8 cellular contexts compared by ENCODE assay signal in genomic region chr4:7042697-7043464, GRCh38. TPM values are rescaled to one million over a fixed set of nuclear protein-coding genes. Genes with fewer than 3 reads are reported as not detected.
DNase-seq lines count a peak whose midpoint lies in the region; ATAC-seq lines count a peak whose summit lies in the region.

TSS of gene TADA2B (plus strand) at chr4:7043372. CDS start at chr4:7043580, 208 bp downstream.

- peak within 1 kb of the TSS; percentile 90 for H3K4me3 Mint-ChIP-seq in activated CD4-positive, alpha-beta T cell treated with anti-CD3 and anti-CD28 coated beads, Interleukin-2, amount 10 ng/mL, durations not matched to agents 7 days and 5 days

- H3K27me3 Mint-ChIP-seq in activated CD4-positive, alpha-beta T cell treated with anti-CD3 and anti-CD28 coated beads, Interleukin-2, amount 10 ng/mL, durations not matched to agents 7 days and 5 days, result peaks cover 6% of the 10 kb centered on the region

- CTCF ChIA-PET in activated CD4-positive, alpha-beta T cell treated with anti-CD3 and anti-CD28 coated beads, Interleukin-2, amount 10 ng/mL, durations not matched to agents 7 days and 5 days (lab: Charles Lee), result interaction anchor here (0.5 to 9.0 kb wide), 35 partner anchors 8 to 719 kb away, joined by 3 to 128 read pairs (median 5); partner anchors contain the start of genes GRPEL1 and MRFAP1L1

- ATAC-seq in GM19328 (IDR thresholded peaks at IDR 0.05; ENCODE audit: unreplicated experiment), result peak; percentile 79
- ATAC-seq in HG03520 (IDR thresholded peaks at IDR 0.05; ENCODE audit: unreplicated experiment), result peak; percentile 71

- POLR2A ChIA-PET in activated CD4-positive, alpha-beta T cell treated with anti-CD3 and anti-CD28 coated beads, Interleukin-2, amount 10 ng/mL, durations not matched to agents 7 days and 5 days (lab: Charles Lee), result interaction anchor here (0.7 to 1.5 kb wide), 3 partner anchors 21 to 56 kb away, joined by 3 to 5 read pairs (median 4); no protein-coding TSS in a partner anchor

- peak within 1 kb of the TSS; percentile 87 for H3K27ac Mint-ChIP-seq in activated CD4-positive, alpha-beta T cell treated with anti-CD3 and anti-CD28 coated beads, Interleukin-2, amount 10 ng/mL, durations not matched to agents 7 days and 5 days

- H3K9me3 Mint-ChIP-seq in activated CD4-positive, alpha-beta T cell treated with anti-CD3 and anti-CD28 coated beads, Interleukin-2, amount 10 ng/mL, durations not matched to agents 7 days and 5 days, result no peaks in the 10 kb centered on the region

- peak; percentile 67 to 98 (median 93) for DNase-seq in C1 segment of cervical spinal cord (lab: John Stamatoyannopoulos, UW)
- DNase-seq in NCI-H526 treated with DMSO at 0.1 percent for 48 hours (lab: John Stamatoyannopoulos, UW), result peak; percentile 95
- peak; percentile 92 for DNase-seq in activated CD4-positive, alpha-beta T cell treated with anti-CD3 and anti-CD28 coated beads, Interleukin-2, amount 10 ng/mL, durations not matched to agents 7 days and 5 days
- DNase-seq in cortex of kidney (lab: John Stamatoyannopoulos, UW), result peak; percentile 86
- peak; percentile 100 for DNase-seq in left kidney (ENCODE audit: low read depth, low spot score)
- peak; percentile 91 to 95 for DNase-seq in stimulated activated CD4-positive, alpha-beta T cell treated with anti-CD3 and anti-CD28 coated beads, Interleukin-2, amount 100 ng/mL, for 24 hours

- peaks cover 8% of the 10 kb centered on the region for H3K36me3 Mint-ChIP-seq in activated CD4-positive, alpha-beta T cell treated with anti-CD3 and anti-CD28 coated beads, Interleukin-2, amount 10 ng/mL, durations not matched to agents 7 days and 5 days (ENCODE audit: low read depth)

- peaks cover 43% of the 10 kb centered on the region for H3K4me1 Mint-ChIP-seq in activated CD4-positive, alpha-beta T cell treated with anti-CD3 and anti-CD28 coated beads, Interleukin-2, amount 10 ng/mL, durations not matched to agents 7 days and 5 days

RNA-seq across cellular contexts. Expression of gene TADA2B, which starts in this region (rescaled TPM):
- total RNA-seq in activated CD4-positive, alpha-beta T cell treated with anti-CD3 and anti-CD28 coated beads, Interleukin-2, amount 10 ng/mL, durations not matched to agents 7 days and 5 days, result 10 to 100 TPM; 25.5 to 26.1 TPM

Comparison
In these comparisons a context has a peak if more than half of its experiments do, and no peak if none do; other contexts are left out.
1. Peak in every context shown above with its lines: DNase-seq and ATAC-seq.